ENCODE assay signal across 8 cellular contexts in the genomic region with DNA sequence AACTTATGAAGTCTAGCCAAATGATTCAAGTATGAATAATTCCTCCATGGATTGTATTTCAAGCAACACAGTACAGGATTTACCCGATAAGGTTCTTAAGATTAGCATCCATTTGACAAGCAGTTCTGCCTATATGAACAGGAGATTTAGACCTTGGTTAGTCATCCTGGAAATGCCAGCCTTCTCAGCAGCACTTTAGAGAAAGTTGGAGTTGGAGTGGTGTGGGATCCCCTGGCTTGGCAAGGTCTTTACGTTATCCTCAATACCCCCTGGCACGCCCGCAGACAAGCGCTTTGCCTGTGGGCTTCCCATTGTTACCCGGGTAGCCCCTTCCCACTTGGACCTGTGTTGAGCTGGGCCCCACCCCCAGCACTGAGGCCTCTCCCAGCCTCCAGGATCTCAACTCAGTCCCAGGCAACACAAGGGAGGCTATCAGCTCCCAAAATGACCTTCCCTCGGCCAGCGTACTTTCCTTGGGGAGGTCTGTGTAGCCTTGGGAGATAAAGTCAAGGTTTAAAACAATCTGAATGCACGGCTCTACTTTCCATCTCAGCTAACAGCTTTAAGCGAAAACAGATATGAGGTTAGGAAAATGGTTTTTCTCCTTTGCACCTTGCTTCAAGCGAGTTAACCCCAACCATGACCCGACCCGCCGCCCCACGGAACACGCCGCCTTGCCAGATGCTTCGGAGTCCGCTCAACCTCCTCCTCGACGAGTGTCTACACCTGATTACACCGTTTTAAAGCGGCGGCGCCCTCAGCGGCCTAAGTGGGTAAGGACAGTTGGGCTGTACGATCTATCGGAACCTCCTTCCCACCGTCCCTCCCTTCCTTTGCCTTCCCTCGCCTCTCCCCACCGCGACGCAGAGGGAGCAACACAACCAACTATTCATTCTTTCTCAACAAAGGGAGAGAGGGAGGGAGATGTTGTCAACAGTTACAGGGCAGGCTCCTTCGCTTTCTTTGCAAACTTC. TPM values are rescaled to one million over a fixed set of nuclear protein-coding genes. Genes with fewer than 3 reads are reported as not detected.
A peak's percentile ranks its signal among the peaks of the same experiment; 100 is the strongest.
DNase-seq lines count a peak whose midpoint lies in the region; ATAC-seq and TF ChIP-seq lines count a peak whose summit lies in the region.

No MANE protein-coding gene starts in this region.

- H3K36me3 ChIP-seq in SJSA1 (peaks cover 35% of the 10 kb centered on the region), breast epithelium (no peaks in the 10 kb centered on the region), sigmoid colon (no peaks in the 10 kb centered on the region)

- peak overlapping the region; percentile 83 for H3K4me3 ChIP-seq in SJSA1
- peak overlapping the region; percentile 80 to 95 (median 86) for H3K4me3 ChIP-seq in breast epithelium
- H3K4me3 ChIP-seq in iPS-18c (ENCODE audit: insufficient read depth, low read depth, low read length): peak overlapping the region; percentile 84
- peak overlapping the region; percentile 81 to 90 (median 88) for H3K4me3 ChIP-seq in sigmoid colon

- TF ChIP-seq CTCF in breast epithelium (IDR thresholded peaks at IDR 0.05): peak; percentile 74 to 87 (median 78)
- TF ChIP-seq CTCF in sigmoid colon (IDR thresholded peaks at IDR 0.05): peak; percentile 25 to 78 (median 68)

- H3K9me3 ChIP-seq in SJSA1 (replicated peaks) (no peaks in the 10 kb centered on the region), breast epithelium (no peaks in the 10 kb centered on the region), iPS-18c (ENCODE audit: control insufficient read depth, insufficient read depth, low read length) (no peaks in the 10 kb centered on the region), sigmoid colon (no peaks in the 10 kb centered on the region)

- TF ChIP-seq EP300 in sigmoid colon (IDR thresholded peaks at IDR 0.05): no peak

- DNase-seq in DMS153 treated with DMSO at 0.1 percent for 48 hours (lab: John Stamatoyannopoulos, UW; ENCODE audit: unreplicated experiment) (peak; percentile 9), SJSA1 (ENCODE audit: low read depth in 1 of 2, low spot score in 2 of 2) (peak; percentile 88 to 89), breast epithelium (ENCODE audit: low spot score in 2 of 2) (peak; percentile 87 to 88), sigmoid colon (peak; percentile 91), NCI-H1105 (lab: John Stamatoyannopoulos, UW) (no peak)

- H3K27me3 ChIP-seq in SJSA1 (replicated peaks): no peaks in the 10 kb centered on the region
- H3K27me3 ChIP-seq in breast epithelium: no peaks in the 10 kb centered on the region
- no peaks in the 10 kb centered on the region for H3K27me3 ChIP-seq in sigmoid colon

- peaks cover 60% of the 10 kb centered on the region for H3K4me1 ChIP-seq in SJSA1 (replicated peaks)
- peaks cover 0 to under 1% of the 10 kb centered on the region in 2 donors for H3K4me1 ChIP-seq in breast epithelium
- peaks cover 0 to 35% (median 16%) of the 10 kb centered on the region in 4 donors for H3K4me1 ChIP-seq in sigmoid colon

- ATAC-seq in GM19452 (IDR thresholded peaks at IDR 0.05; ENCODE audit: unreplicated experiment): peak; percentile 71
- ATAC-seq in HG03521 (IDR thresholded peaks at IDR 0.05; ENCODE audit: unreplicated experiment): peak; percentile 76

- TF ChIP-seq POLR2A in breast epithelium (IDR thresholded peaks at IDR 0.05): peak; percentile 38
- TF ChIP-seq POLR2A in sigmoid colon (IDR thresholded peaks at IDR 0.05): peak in 1 of 2 donors; percentile 19

- H3K27ac ChIP-seq in SJSA1 (peak overlapping the region; percentile 84), breast epithelium (peak overlapping the region; percentile 95 to 96), sigmoid colon (peak overlapping the region; percentile 80 to 93 (median 90))

- 25 to 28% methylated on average over 34 of the region's 34 CpGs for WGBS in sigmoid colon, 2 donors

- intact Hi-C loops in breast epithelium (cut with DNase I; ENCODE audit: low total_unique reads): no loop called here
- intact Hi-C loops in sigmoid colon (cut with DNase I): loop anchor here (2.0 kb wide), 4 partner anchors 14 to 164 kb away; no protein-coding TSS in a partner anchor

RNA-seq across cellular contexts. Expression of gene BCAR3, which starts 1.2 kb away (rescaled TPM):
- total RNA-seq in SJSA1 (2014; rRNA removed; shearing (Covaris generic)): 49.5 and 50.4 TPM in 2 replicates
- total RNA-seq in breast epithelium (10 to 100 TPM; 26.7 to 42.7 (median 30.2) TPM), sigmoid colon (10 to 100 TPM; 12.3 to 22.1 (median 18.2) TPM)
- polyA plus RNA-seq in sigmoid colon: 10 to 100 TPM; 24.8 to 43.2 (median 39.5) TPM
